In the genomic region with DNA sequence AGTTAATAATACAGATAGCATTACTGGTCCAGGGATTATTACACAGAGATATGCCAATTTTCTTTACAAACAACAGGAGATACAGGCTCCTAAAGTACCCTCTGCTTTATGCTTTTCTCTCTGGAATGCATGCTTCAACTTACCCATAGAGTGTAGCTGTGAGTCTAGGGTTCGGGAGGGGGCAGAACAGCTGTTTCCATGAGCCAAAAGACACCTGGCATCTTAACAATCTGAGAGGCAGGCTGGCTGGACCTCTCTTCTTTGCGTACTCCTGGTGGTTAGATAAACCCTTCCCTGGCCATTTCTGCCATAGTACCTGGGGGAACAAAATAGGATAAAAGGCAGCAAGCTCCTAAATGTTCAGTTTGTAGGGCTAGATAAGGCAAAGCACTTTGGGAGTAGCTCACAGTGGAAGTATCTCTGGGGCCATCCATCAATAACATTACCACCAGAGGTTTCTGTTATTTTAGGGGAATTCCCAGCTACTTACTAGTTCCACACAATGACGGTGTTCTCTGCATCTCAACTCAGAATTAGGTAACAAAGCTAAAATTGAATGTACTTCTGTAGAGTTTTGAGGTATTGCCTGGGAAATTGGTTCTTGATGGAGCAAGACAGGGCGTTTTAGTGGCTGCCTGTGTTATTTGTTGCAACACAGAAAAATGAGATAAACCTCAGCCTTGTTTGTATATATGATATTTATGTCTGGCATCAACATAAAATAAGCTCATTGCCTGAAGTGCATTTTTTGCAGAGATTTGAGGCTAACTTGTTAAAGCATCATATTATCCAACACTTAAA, we compare ENCODE assay signal across 21 cellular contexts. TPM values are rescaled to one million over a fixed set of nuclear protein-coding genes. Genes with fewer than 3 reads are reported as not detected.
DNase-seq lines count a peak whose midpoint lies in the region; ATAC-seq lines count a peak whose summit lies in the region.
"Had no signal": no experiment of that assay in that cellular context is flagged by ENCODE, and none has a peak within 500 bp of the region (broad histone marks: within the 10 kb centered on the region; RNA-seq: fewer than 3 reads in every experiment).

No MANE protein-coding gene starts in this region.

- H3K9me3 ChIP-seq in CD4-positive, alpha-beta memory T cell (ENCODE audit: control insufficient read depth in 1 of 2, low read length in 2 of 2): no peaks in the 10 kb centered on the region
- H3K9me3 ChIP-seq: BLaER1, lower lobe of right lung, tibial nerve had no signal

- no peak overlapping the region for H3K27ac Mint-ChIP-seq in stimulated activated memory B cell treated with anti-CD40 and anti-IgM and Interleukin-4, amounts not matched to agents 10 μg/mL and 1 μg/mL and 100 μg/mL, for 72 hours
- H3K27ac Mint-ChIP-seq in CD4-positive, alpha-beta memory T cell: no peak overlapping the region
- H3K27ac Mint-ChIP-seq in activated CD4-positive, alpha-beta memory T cell treated with anti-CD3 and anti-CD28 coated beads for 36 hours: no peak overlapping the region
- H3K27ac Mint-ChIP-seq: activated naive CD4-positive, alpha-beta T cell treated with anti-CD3 and anti-CD28 coated beads, Interleukin-2, amount 50 U/mL, for 24 hours; endodermal cell; natural killer cell treated with Interleukin-12 subunit alpha and Interleukin-12 subunit beta and Interleukin-15 and Interleukin-18, amount 100 ng/mL, for 72 hours had no signal

- intact Hi-C loops in CD4-positive, alpha-beta memory T cell (cut with micrococcal nuclease): no loop called here
- intact Hi-C loops in activated CD4-positive, alpha-beta memory T cell treated with anti-CD3 and anti-CD28 coated beads for 36 hours (cut with micrococcal nuclease): no loop called here

- H3K36me3 Mint-ChIP-seq in stimulated activated memory B cell treated with anti-CD40 and anti-IgM and Interleukin-4, amounts not matched to agents 10 μg/mL and 1 μg/mL and 100 μg/mL, for 72 hours: no peaks in the 10 kb centered on the region
- H3K36me3 Mint-ChIP-seq in CD4-positive, alpha-beta memory T cell: no peaks in the 10 kb centered on the region
- no peaks in the 10 kb centered on the region for H3K36me3 Mint-ChIP-seq in activated CD4-positive, alpha-beta memory T cell treated with anti-CD3 and anti-CD28 coated beads for 36 hours
- H3K36me3 Mint-ChIP-seq: activated naive CD4-positive, alpha-beta T cell treated with anti-CD3 and anti-CD28 coated beads, Interleukin-2, amount 50 U/mL, for 24 hours; natural killer cell treated with Interleukin-12 subunit alpha and Interleukin-12 subunit beta and Interleukin-15 and Interleukin-18, amount 100 ng/mL, for 72 hours had no signal

- H3K27me3 ChIP-seq in CD4-positive, alpha-beta memory T cell (ENCODE audit: insufficient read depth, low read length): no peaks in the 10 kb centered on the region
- H3K27me3 ChIP-seq: BLaER1, tibial nerve had no signal

- H3K27ac ChIP-seq in CD4-positive, alpha-beta memory T cell (ENCODE audit: low read depth, low read length): no peak overlapping the region
- H3K27ac ChIP-seq: BLaER1, HL-60, lower lobe of right lung, tibial nerve had no signal

- H3K9me3 Mint-ChIP-seq in stimulated activated memory B cell treated with anti-CD40 and anti-IgM and Interleukin-4, amounts not matched to agents 10 μg/mL and 1 μg/mL and 100 μg/mL, for 72 hours: no peaks in the 10 kb centered on the region
- peaks cover 0 to 6% (median 0%) of the 10 kb centered on the region in 8 donors for H3K9me3 Mint-ChIP-seq in CD4-positive, alpha-beta memory T cell
- no peaks in the 10 kb centered on the region for H3K9me3 Mint-ChIP-seq in activated CD4-positive, alpha-beta memory T cell treated with anti-CD3 and anti-CD28 coated beads for 36 hours
- H3K9me3 Mint-ChIP-seq: activated naive CD4-positive, alpha-beta T cell treated with anti-CD3 and anti-CD28 coated beads, Interleukin-2, amount 50 U/mL, for 24 hours; natural killer cell treated with Interleukin-12 subunit alpha and Interleukin-12 subunit beta and Interleukin-15 and Interleukin-18, amount 100 ng/mL, for 72 hours had no signal

- DNase-seq in CD4-positive, alpha-beta memory T cell: no peak
- DNase-seq in activated CD4-positive, alpha-beta memory T cell treated with anti-CD3 and anti-CD28 coated beads for 36 hours: no peak
- no peak for DNase-seq in DMS79 (lab: John Stamatoyannopoulos, UW)
- DNase-seq: activated CD4-positive, CD25-positive, alpha-beta regulatory T cell; endodermal cell; KBM-7; lower lobe of right lung; NCI-H1417 treated with DMSO at 0.1 percent for 48 hours; NCI-H510A treated with DMSO at 0.1 percent for 48 hours; retina; stimulated activated CD4-positive, alpha-beta T cell treated with anti-CD3 and anti-CD28 coated beads, Interleukin-2, amount 100 ng/mL, for 24 hours had no signal

- POLR2A ChIA-PET in CD4-positive, alpha-beta memory T cell (lab: Charles Lee; ENCODE audit: partially characterized antibody): no interaction called here
- POLR2A ChIA-PET in activated CD4-positive, alpha-beta memory T cell treated with anti-CD3 and anti-CD28 coated beads for 36 hours (lab: Charles Lee): no interaction called here

- H3K4me3 Mint-ChIP-seq in stimulated activated memory B cell treated with anti-CD40 and anti-IgM and Interleukin-4, amounts not matched to agents 10 μg/mL and 1 μg/mL and 100 μg/mL, for 72 hours: no peak overlapping the region
- no peak overlapping the region for H3K4me3 Mint-ChIP-seq in CD4-positive, alpha-beta memory T cell
- no peak overlapping the region for H3K4me3 Mint-ChIP-seq in activated CD4-positive, alpha-beta memory T cell treated with anti-CD3 and anti-CD28 coated beads for 36 hours
- H3K4me3 Mint-ChIP-seq: activated naive CD4-positive, alpha-beta T cell treated with anti-CD3 and anti-CD28 coated beads, Interleukin-2, amount 50 U/mL, for 24 hours; endodermal cell; natural killer cell treated with Interleukin-12 subunit alpha and Interleukin-12 subunit beta and Interleukin-15 and Interleukin-18, amount 100 ng/mL, for 72 hours had no signal

- no peaks in the 10 kb centered on the region for H3K4me1 Mint-ChIP-seq in stimulated activated memory B cell treated with anti-CD40 and anti-IgM and Interleukin-4, amounts not matched to agents 10 μg/mL and 1 μg/mL and 100 μg/mL, for 72 hours
- peaks cover 0 to 5% (median 3%) of the 10 kb centered on the region in 4 donors for H3K4me1 Mint-ChIP-seq in CD4-positive, alpha-beta memory T cell
- no peaks in the 10 kb centered on the region for H3K4me1 Mint-ChIP-seq in activated CD4-positive, alpha-beta memory T cell treated with anti-CD3 and anti-CD28 coated beads for 36 hours (ENCODE audit: low read depth)
- H3K4me1 Mint-ChIP-seq: activated naive CD4-positive, alpha-beta T cell treated with anti-CD3 and anti-CD28 coated beads, Interleukin-2, amount 50 U/mL, for 24 hours had no signal

- no peak overlapping the region for H3K4me3 ChIP-seq in CD4-positive, alpha-beta memory T cell (ENCODE audit: low read length in 2 of 2)
- H3K4me3 ChIP-seq: BLaER1, lower lobe of right lung, tibial nerve had no signal

- peaks cover 24% of the 10 kb centered on the region for H3K27me3 Mint-ChIP-seq in stimulated activated memory B cell treated with anti-CD40 and anti-IgM and Interleukin-4, amounts not matched to agents 10 μg/mL and 1 μg/mL and 100 μg/mL, for 72 hours
- H3K27me3 Mint-ChIP-seq in CD4-positive, alpha-beta memory T cell: peaks cover 12 to 19% of the 10 kb centered on the region in 2 donors
- H3K27me3 Mint-ChIP-seq in activated CD4-positive, alpha-beta memory T cell treated with anti-CD3 and anti-CD28 coated beads for 36 hours: peaks cover 17% of the 10 kb centered on the region

- CTCF ChIA-PET in CD4-positive, alpha-beta memory T cell (lab: Charles Lee; ENCODE audit: partially characterized antibody): no interaction called here
- CTCF ChIA-PET in activated CD4-positive, alpha-beta memory T cell treated with anti-CD3 and anti-CD28 coated beads for 36 hours (lab: Charles Lee): no interaction called here

- ATAC-seq in GM18909 (IDR thresholded peaks at IDR 0.05; ENCODE audit: poor library complexity, unreplicated experiment): peak; percentile 71
- peak; percentile 82 for ATAC-seq in GM21619 (IDR thresholded peaks at IDR 0.05; ENCODE audit: unreplicated experiment)
- peak; percentile 76 for ATAC-seq in HG03354 (IDR thresholded peaks at IDR 0.05; ENCODE audit: poor library complexity, severe bottlenecking, unreplicated experiment)
- ATAC-seq in stimulated activated memory B cell treated with anti-CD40 and anti-IgM and Interleukin-4, amounts not matched to agents 10 μg/mL and 1 μg/mL and 100 μg/mL, for 72 hours: peak; percentile 61
- ATAC-seq: lower lobe of right lung; natural killer cell treated with Interleukin-12 subunit alpha and Interleukin-12 subunit beta and Interleukin-15 and Interleukin-18, amount 100 ng/mL, for 72 hours; Panc1 had no signal

- H3K36me3 ChIP-seq in CD4-positive, alpha-beta memory T cell (ENCODE audit: insufficient read depth, low read length): no peaks in the 10 kb centered on the region
- H3K36me3 ChIP-seq: BLaER1, lower lobe of right lung, tibial nerve had no signal

- no peaks in the 10 kb centered on the region for H3K4me1 ChIP-seq in CD4-positive, alpha-beta memory T cell (ENCODE audit: insufficient read depth, low read length)
- H3K4me1 ChIP-seq: lower lobe of right lung, tibial nerve had no signal

RNA-seq across cellular contexts. Expression of gene CCDC85A, which starts 6.2 kb away (rescaled TPM):
- not detected for total RNA-seq in CD4-positive, alpha-beta memory T cell
- polyA plus RNA-seq in CD4-positive, alpha-beta memory T cell: not detected
- not detected for total RNA-seq in activated CD4-positive, alpha-beta memory T cell treated with anti-CD3 and anti-CD28 coated beads for 36 hours
- total RNA-seq: natural killer cell treated with Interleukin-12 subunit alpha and Interleukin-12 subunit beta and Interleukin-15 and Interleukin-18, amount 100 ng/mL, for 72 hours had no signal
